ENCODE assay signal across 30 cellular contexts in the genomic region with DNA sequence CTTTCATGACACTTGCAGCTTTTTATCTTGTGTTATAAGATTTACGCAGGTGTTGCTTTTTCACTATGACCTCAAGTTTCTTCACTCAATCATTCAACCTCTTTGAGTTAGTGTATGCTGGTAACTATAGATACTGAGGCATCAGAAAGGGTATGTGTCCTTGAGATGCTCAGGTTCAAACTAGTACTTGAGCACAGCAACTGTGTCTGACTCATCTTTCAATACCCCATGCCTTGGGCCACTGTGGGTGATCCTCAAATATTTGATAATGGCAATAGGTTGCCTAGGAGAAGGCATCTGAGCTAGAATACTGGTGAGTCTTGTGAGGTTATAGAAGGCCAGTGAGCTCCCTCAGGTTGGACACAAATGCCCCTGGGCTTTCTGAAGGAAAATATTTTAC.
"Had no signal": no experiment of that assay in that cellular context is flagged by ENCODE, and none has a peak within 500 bp of the region (broad histone marks: within the 10 kb centered on the region; RNA-seq: fewer than 3 reads in every experiment).

No MANE protein-coding gene starts in this region.

- H3K27me3 ChIP-seq: adrenal gland, body of pancreas, brain microvascular endothelial cell had no signal

- H3K36me3 ChIP-seq: adrenal gland, brain microvascular endothelial cell had no signal

- H3K9me3 ChIP-seq: adrenal gland, body of pancreas had no signal

- ATAC-seq: activated CD8-positive, alpha-beta T cell treated with anti-CD3 and anti-CD28 coated beads for 36 hours; activated T-cell treated with anti-CD3 and anti-CD28 coated beads, Interleukin-2, amount 50 U/mL, for 4 hours; activated T-cell treated with anti-CD3 and anti-CD28 coated beads, Interleukin-2, amount 50 U/mL, for 72 hours; activated T-helper 17 cell treated with anti-CD3 and anti-CD28 coated beads, Interleukin-2, amount 50 U/mL, for 72 hours; body of pancreas had no signal

- DNase-seq: activated B cell treated with CpG ODN at 0.5 μM for 24 hours; activated CD4-positive, alpha-beta memory T cell treated with anti-CD3 and anti-CD28 coated beads for 36 hours; activated CD4-positive, alpha-beta T cell treated with anti-CD3 and anti-CD28 coated beads for 4 hours; activated CD4-positive, alpha-beta T cell treated with anti-CD3 and anti-CD28 coated beads, Interleukin-2, amount 10 ng/mL, durations not matched to agents 24 days and 14 days; activated CD4-positive, alpha-beta T cell treated with anti-CD3 and anti-CD28 coated beads, Interleukin-2, amount 50 U/mL, for 1 hour; activated CD4-positive, alpha-beta T cell treated with anti-CD3 and anti-CD28 coated beads, Interleukin-2, amount 50 U/mL, for 4 hours; activated CD4-positive, CD25-positive, alpha-beta regulatory T cell treated with anti-CD3 and anti-CD28 coated beads, Interleukin-2, amount 50 U/mL, for 72 hours; activated CD8-positive, alpha-beta memory T cell treated with anti-CD3 and anti-CD28 coated beads, Interleukin-2, amount 50 U/mL, for 4 hours; activated CD8-positive, alpha-beta T cell treated with anti-CD3 and anti-CD28 coated beads for 36 hours; activated effector memory CD4-positive, alpha-beta T cell treated with anti-CD3 and anti-CD28 coated beads, Interleukin-2, amount 50 U/mL, for 16 hours; activated gamma-delta T cell treated with Interleukin-2 at 50 U/mL for 16 hours; activated naive CD4-positive, alpha-beta T cell; activated naive CD4-positive, alpha-beta T cell treated with anti-CD3 and anti-CD28 coated beads for 36 hours; activated naive CD4-positive, alpha-beta T cell treated with anti-CD3 and anti-CD28 coated beads, Interleukin-2, amount 50 U/mL, for 16 hours; activated naive CD8-positive, alpha-beta T cell treated with anti-CD3 and anti-CD28 coated beads for 36 hours; activated T-cell treated with anti-CD3 and anti-CD28 coated beads for 4 hours; activated T-cell treated with anti-CD3 and anti-CD28 coated beads, Interleukin-2, amount 50 U/mL, for 1 hour; activated T-cell treated with anti-CD3 and anti-CD28 coated beads, Interleukin-2, amount 50 U/mL, for 4 hours; activated T-cell treated with anti-CD3 and anti-CD28 coated beads, Interleukin-2, amount 50 U/mL, for 72 hours; adrenal gland; amniotic stem cell; aorta; body of pancreas; brain microvascular endothelial cell; central memory CD4-positive, alpha-beta T cell; T-helper 1 cell; T-helper 2 cell; T-helper 9 cell had no signal

- H3K27ac ChIP-seq: adrenal gland, body of pancreas, brain microvascular endothelial cell, VCaP had no signal

- H3K4me1 ChIP-seq: adrenal gland, body of pancreas had no signal

- H3K4me3 ChIP-seq: adrenal gland, body of pancreas had no signal
